Comparison of ENCODE assay signal across 7 cellular contexts in genomic region chr9:15328946-15329345, GRCh38.
"Had no signal": no experiment of that assay in that cellular context is flagged by ENCODE, and none has a peak within 500 bp of the region (broad histone marks: within the 10 kb centered on the region; RNA-seq: fewer than 3 reads in every experiment).

No MANE protein-coding gene starts in this region.

- DNase-seq: GM23248, H9, HCEC 1CT had no signal

- H3K4me3 ChIP-seq: GM23248 had no signal

- H3K27ac ChIP-seq: GM23248, KMS-11 had no signal

- H3K4me3 Mint-ChIP-seq: H9 had no signal

- H2AFZ ChIP-seq: GM23248 had no signal

- H3K27ac Mint-ChIP-seq: H9 had no signal

- H3K9ac ChIP-seq: GM23248, KMS-11 had no signal

- H3K4me2 ChIP-seq: KMS-11 had no signal

- FAIRE-seq: H1, H54, HTR-8/SVneo had no signal
